19 cellular contexts compared by ENCODE assay signal in the genomic region with DNA sequence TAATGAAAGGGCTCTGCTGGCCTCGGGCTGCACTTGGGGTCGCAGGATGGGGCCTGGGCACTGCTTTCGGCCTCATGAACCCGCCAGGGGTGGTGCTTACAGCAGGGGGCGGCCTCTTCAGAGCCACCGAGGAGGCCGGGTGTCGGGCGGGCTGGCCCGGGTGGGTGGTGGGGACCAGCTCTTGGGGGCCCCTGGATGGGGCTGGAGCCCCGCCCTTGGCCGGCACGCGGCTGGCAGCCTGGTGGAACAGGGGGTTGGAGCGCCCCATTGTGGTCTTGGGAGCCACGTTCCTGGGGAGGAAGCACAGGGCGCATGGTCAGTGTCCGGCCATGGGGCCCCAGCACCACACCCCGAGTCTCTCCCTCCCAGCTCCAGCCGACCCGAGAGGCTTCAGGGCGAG. TPM values are rescaled to one million over a fixed set of nuclear protein-coding genes. Genes with fewer than 3 reads are reported as not detected.
DNase-seq lines count a peak whose midpoint lies in the region; ATAC-seq, FAIRE-seq and TF ChIP-seq lines count a peak whose summit lies in the region.
"Had no signal": no experiment of that assay in that cellular context is flagged by ENCODE, and none has a peak within 500 bp of the region (broad histone marks: within the 10 kb centered on the region; RNA-seq: fewer than 3 reads in every experiment).

No MANE protein-coding gene starts in this region.

- in situ Hi-C loops in K562 (cut with MboI): no loop called here

- POLR2A ChIA-PET in K562 (lab: Yijun Ruan, JAX): interaction anchor here (0.6 kb wide), 1 partner anchor 116 kb away, joined by 4 read pairs; no protein-coding TSS in a partner anchor

- H3K9ac ChIP-seq in K562 (ENCODE audit: insufficient read depth in 1 of 2, low read depth in 2 of 2, low read length in 2 of 2): peak overlapping the region in 1 of 2 experiments; percentile 83; a peak in 3 of 4 replicates

- peak overlapping the region; percentile 74; the same call in 1 of the 2 replicates for H2AFZ ChIP-seq in K562 (ENCODE audit: low read depth, low read length)

- DNase-seq in H7 (peak; percentile 84), K562 (ENCODE audit: extremely low read depth in 1 of 4, low spot score in 3 of 4) (peak in 3 of 4 experiments; percentile 30 to 32 (median 31))
- DNase-seq in activated effector memory CD4-positive, alpha-beta T cell treated with anti-CD3 and anti-CD28 coated beads, Interleukin-2, amount 50 U/mL, for 16 hours: no peak
- DNase-seq: Calu3; EL; KG1; NCI-H1105 treated with DMSO at 0.1 percent for 48 hours; NCI-H187; NCI-H2107; NCI-H510A; NCI-H748 treated with DMSO at 0.1 percent for 48 hours; NK-92 treated with Interleukin-12 subunit alpha and Interleukin-12 subunit beta, amount 100 ng/mL, for 24 hours; Peyer's patch had no signal

- H3K27me3 ChIP-seq in H7 (ENCODE audit: control insufficient read depth, insufficient read depth, low read length): peaks cover 7% of the 10 kb centered on the region
- H3K27me3 ChIP-seq in K562 (ENCODE audit: control insufficient read depth in 2 of 2, insufficient read depth in 2 of 2, low read length in 2 of 2): no peaks in the 10 kb centered on the region
- H3K27me3 ChIP-seq: Peyer's patch, SJSA1 had no signal

- H3K27ac ChIP-seq in K562 (ENCODE audit: extremely low read depth, low read depth, low read length): no peak overlapping the region
- H3K27ac ChIP-seq: A549, Peyer's patch, SJSA1 had no signal

- no peaks in the 10 kb centered on the region for H3K36me3 ChIP-seq in H7 (replicated peaks; ENCODE audit: control insufficient read depth, insufficient read depth, low read length)
- H3K36me3 ChIP-seq in K562 (ENCODE audit: control insufficient read depth, insufficient read depth, low read length): no peaks in the 10 kb centered on the region
- H3K36me3 ChIP-seq: SJSA1 had no signal

- no peaks in the 10 kb centered on the region for H4K20me1 ChIP-seq in K562 (replicated peaks; ENCODE audit: control insufficient read depth, insufficient read depth, low read length)

- no peak for TF ChIP-seq EP300 in K562 (IDR thresholded peaks at IDR 0.05; ENCODE audit: low read length)

- CTCF ChIA-PET in K562 (lab: Yijun Ruan, JAX; ENCODE audit: low intra/inter-chr PET ratio): no interaction called here

- 100% methylated on average over 1 of the region's 22 CpGs for WGBS in K562 (ENCODE audit: insufficient coverage, low coverage, missing lambda C conversion rate)

- peaks cover 0 to 78% of the 10 kb centered on the region in 2 experiments; a peak in 3 of 5 replicates for H3K4me1 ChIP-seq in K562 (replicated peaks in 1 of 2; ENCODE audit: control insufficient read depth in 2 of 2, insufficient read depth in 2 of 2, low read length in 2 of 2)
- H3K4me1 ChIP-seq: SJSA1 had no signal

- intact Hi-C loops in K562 (cut with micrococcal nuclease): no loop called here

- H3K4me3 ChIP-seq in H7 (ENCODE audit: insufficient read depth, low read depth, low read length) (no peak overlapping the region), K562 (no peak overlapping the region)
- H3K4me3 ChIP-seq: A549, GM12878, Peyer's patch, SJSA1 had no signal

- no peak for FAIRE-seq in K562 (lab: Jason Lieb, UNC)
- FAIRE-seq: A549, GM12878 had no signal

- peak; percentile 79 for ATAC-seq in K562
- ATAC-seq in GM21723 (IDR thresholded peaks at IDR 0.05; ENCODE audit: unreplicated experiment): no peak
- ATAC-seq: A549; CD8-positive, alpha-beta T cell; GM12878 had no signal

- TF ChIP-seq POLR2A in K562 (conservative IDR thresholded peaks at IDR 0.05): no peak

- no peaks in the 10 kb centered on the region for H3K79me2 ChIP-seq in K562 (ENCODE audit: control insufficient read depth, insufficient read depth, low read length)

- BruUV-seq in K562 (replicated peaks; lab: Mats Ljungman, UMichigan): no TSS peak

- H3K4me2 ChIP-seq in K562 (ENCODE audit: insufficient read depth, low read length): no peak overlapping the region
- H3K4me2 ChIP-seq: A549 had no signal

- TF ChIP-seq CTCF in K562 (IDR thresholded peaks at IDR 0.05 in 2 of 3, conservative IDR thresholded peaks at IDR 0.05 in 1 of 3; ENCODE audit: insufficient read depth in 2 of 3, low read depth in 1 of 3, low read length in 3 of 3): peak in 2 of 3 experiments; percentile 22 to 34; a peak in 2 of 6 replicates

- no peaks in the 10 kb centered on the region for H3K9me3 ChIP-seq in K562 (replicated peaks; ENCODE audit: control insufficient read depth, insufficient read depth, low read depth, low read length)
- H3K9me3 ChIP-seq: A549, Peyer's patch, SJSA1 had no signal

- TF ChIP-seq RAD21 in K562 (CRISPR knock-in tag; conservative IDR thresholded peaks at IDR 0.05 in 1 of 2, IDR thresholded peaks at IDR 0.05 in 1 of 2): peak in 1 of 2 experiments; percentile 21; a peak in 1 of 4 replicates

- no peaks in the 10 kb centered on the region for H3K9me1 ChIP-seq in K562 (ENCODE audit: control insufficient read depth, insufficient read depth, low read length)

RNA-seq across cellular contexts. Expression of a gene that starts 8.8 kb away (rescaled TPM):
- total RNA-seq in H7 (2014; rRNA removed; shearing (Covaris generic)): 1.3 and 1.9 TPM in 2 replicates
- total RNA-seq in K562 (2011; cell fraction: chromatin; rRNA removed; ENCODE audit: low replicate concordance): 8.0 and 37.9 TPM in 2 replicates
- 34.7 and 35.9 TPM in 2 replicates for total RNA-seq in K562 (2011; cell fraction: nucleolus; rRNA removed)
- 11.8 and 15.8 TPM in 2 replicates for total RNA-seq in K562 (2011; cell fraction: nucleoplasm; rRNA removed)
- total RNA-seq in K562 (2014; rRNA removed): 2.9 and 3.3 TPM in 2 replicates
- 0.19 and 0.25 TPM in 2 replicates for total RNA-seq in K562 (2014; rRNA removed; fragmentation: Illumina TruSeq; extraction: Trizol)
- 1.0 TPM in 2 replicates for total RNA-seq in K562 (2015; rRNA removed; fragmentation: Illumina TruSeq; extraction: Trizol)
- 6.1 and 7.0 TPM in 2 replicates for total RNA-seq in K562 (2021)
- polyA plus RNA-seq in K562 (2011; rRNA removed): 1.5 and 5.8 TPM in 2 replicates
- polyA plus RNA-seq in K562 (2011; cell fraction: cytosol; rRNA removed): 5.3 and 5.8 TPM in 2 replicates
- 42.9 and 49.0 TPM in 2 replicates for polyA plus RNA-seq in K562 (2011; cell fraction: nucleus; rRNA removed)
- polyA plus RNA-seq in K562 (2012): 4.0 and 16.8 TPM in 2 replicates
- 1.1 and 3.4 TPM in 2 replicates for polyA plus RNA-seq in K562 (2014; fragmentation: Illumina TruSeq; extraction: Trizol)
- under 1 TPM; 0.07 to 0.14 TPM for polyA plus RNA-seq in K562 (2014; fragmentation: Nextera tagmentation; extraction: Ambion mirVana)
- polyA plus RNA-seq in K562 (2014; rRNA removed): 5.0 and 7.2 TPM in 2 replicates
- polyA minus RNA-seq in K562 (2011; rRNA and poly(A)+ RNA removed): 1.0 and 1.6 TPM in 2 replicates
- 3.1 and 5.6 TPM in 2 replicates for polyA minus RNA-seq in K562 (2011; cell fraction: cytosol; rRNA and poly(A)+ RNA removed)
- 14.7 and 18.5 TPM in 2 replicates for polyA minus RNA-seq in K562 (2011; cell fraction: nucleus; rRNA and poly(A)+ RNA removed)
- total RNA-seq: SJSA1 had no signal

RNA-seq across cellular contexts. Expression of a gene that starts 30.2 kb away (rescaled TPM):
- 25.0 and 29.2 TPM in 2 replicates for total RNA-seq in H7 (2014; rRNA removed; shearing (Covaris generic))
- 1.8 and 3.5 TPM in 2 replicates for total RNA-seq in K562 (2011; cell fraction: chromatin; rRNA removed; ENCODE audit: low replicate concordance)
- 2.1 and 2.7 TPM in 2 replicates for total RNA-seq in K562 (2011; cell fraction: nucleolus; rRNA removed)
- 1.6 and 1.7 TPM in 2 replicates for total RNA-seq in K562 (2011; cell fraction: nucleoplasm; rRNA removed)
- total RNA-seq in K562 (2014; rRNA removed): 0.45 and 0.49 TPM in 2 replicates
- total RNA-seq in K562 (2014; rRNA removed; fragmentation: Illumina TruSeq; extraction: Trizol): 0.16 and 0.18 TPM in 2 replicates
- total RNA-seq in K562 (2015; rRNA removed; fragmentation: Illumina TruSeq; extraction: Trizol): 0.07 and 0.23 TPM in 2 replicates
- total RNA-seq in K562 (2021): 0.55 and 0.69 TPM in 2 replicates
- polyA plus RNA-seq in K562 (2011; rRNA removed): 0.03 and 0.21 TPM in 2 replicates
- 0.07 and 0.60 TPM in 2 replicates for polyA plus RNA-seq in K562 (2011; cell fraction: cytosol; rRNA removed)
- 0.17 and 2.0 TPM in 2 replicates for polyA plus RNA-seq in K562 (2011; cell fraction: nucleus; rRNA removed)
- 0.48 and 1.4 TPM in 2 replicates for polyA plus RNA-seq in K562 (2012)
- 0.19 and 0.29 TPM in 2 replicates for polyA plus RNA-seq in K562 (2014; fragmentation: Illumina TruSeq; extraction: Trizol)
- polyA plus RNA-seq in K562 (2014; fragmentation: Nextera tagmentation; extraction: Ambion mirVana): under 1 TPM in 1 of 2 experiments, not detected in 1; 0.07 TPM
- polyA plus RNA-seq in K562 (2014; rRNA removed): 0.36 and 0.70 TPM in 2 replicates
- polyA minus RNA-seq in K562 (2011; rRNA and poly(A)+ RNA removed): not detected in 2 replicates
- polyA minus RNA-seq in K562 (2011; cell fraction: cytosol; rRNA and poly(A)+ RNA removed): not detected in 2 replicates
- 0.11 and 0.27 TPM in 2 replicates for polyA minus RNA-seq in K562 (2011; cell fraction: nucleus; rRNA and poly(A)+ RNA removed)
- total RNA-seq: Calu3; CD8-positive, alpha-beta T cell; GM12878; SJSA1 had no signal
- polyA plus RNA-seq: A549, BJ had no signal

RNA-seq across cellular contexts. Expression of a gene that starts 37.8 kb away (rescaled TPM):
- 8.8 and 13.4 TPM in 2 replicates for total RNA-seq in H7 (2014; rRNA removed; shearing (Covaris generic))
- total RNA-seq in K562 (2011; cell fraction: chromatin; rRNA removed; ENCODE audit: low replicate concordance): not detected in 2 replicates
- total RNA-seq in K562 (2011; cell fraction: nucleolus; rRNA removed): not detected in 2 replicates
- total RNA-seq in K562 (2011; cell fraction: nucleoplasm; rRNA removed): not detected in 2 replicates
- not detected in 2 replicates for total RNA-seq in K562 (2014; rRNA removed)
- total RNA-seq in K562 (2014; rRNA removed; fragmentation: Illumina TruSeq; extraction: Trizol): not detected in 2 replicates
- not detected in 2 replicates for total RNA-seq in K562 (2015; rRNA removed; fragmentation: Illumina TruSeq; extraction: Trizol)
- total RNA-seq in K562 (2021): 0.16 and 0.35 TPM in 2 replicates
- polyA plus RNA-seq in K562 (2011; rRNA removed): not detected in 2 replicates
- polyA plus RNA-seq in K562 (2011; cell fraction: cytosol; rRNA removed): 0.12 TPM in 1 of 2 replicates, not detected in the other
- 0.14 TPM in 1 of 2 replicates, not detected in the other for polyA plus RNA-seq in K562 (2011; cell fraction: nucleus; rRNA removed)
- polyA plus RNA-seq in K562 (2012): 0.09 and 0.28 TPM in 2 replicates
- polyA plus RNA-seq in K562 (2014; fragmentation: Illumina TruSeq; extraction: Trizol): not detected in 2 replicates
- not detected for polyA plus RNA-seq in K562 (2014; fragmentation: Nextera tagmentation; extraction: Ambion mirVana)
- polyA plus RNA-seq in K562 (2014; rRNA removed): 0.46 TPM in 1 of 2 replicates, not detected in the other
- not detected in 2 replicates for polyA minus RNA-seq in K562 (2011; rRNA and poly(A)+ RNA removed)
- not detected in 2 replicates for polyA minus RNA-seq in K562 (2011; cell fraction: cytosol; rRNA and poly(A)+ RNA removed)
- not detected in 2 replicates for polyA minus RNA-seq in K562 (2011; cell fraction: nucleus; rRNA and poly(A)+ RNA removed)
- total RNA-seq: Calu3; CD8-positive, alpha-beta T cell; GM12878; Peyer's patch; SJSA1 had no signal
- polyA plus RNA-seq: A549, BJ, GM12878 had no signal

RNA-seq across cellular contexts. Expression of a gene that starts 40.8 kb away (rescaled TPM):
- total RNA-seq in H7 (2014; rRNA removed; shearing (Covaris generic)): 46.4 and 47.1 TPM in 2 replicates
- total RNA-seq in K562 (2011; cell fraction: chromatin; rRNA removed; ENCODE audit: low replicate concordance): 97.4 and 177 TPM in 2 replicates
- 93.2 and 103 TPM in 2 replicates for total RNA-seq in K562 (2011; cell fraction: nucleolus; rRNA removed)
- total RNA-seq in K562 (2011; cell fraction: nucleoplasm; rRNA removed): 81.1 and 81.7 TPM in 2 replicates
- total RNA-seq in K562 (2014; rRNA removed) (35.1 and 44.2 TPM in 2 replicates), K562 (2014; rRNA removed; fragmentation: Illumina TruSeq; extraction: Trizol) (21.0 and 22.1 TPM in 2 replicates), K562 (2015; rRNA removed; fragmentation: Illumina TruSeq; extraction: Trizol) (23.3 and 27.0 TPM in 2 replicates), K562 (2021) (56.6 and 56.7 TPM in 2 replicates)
- polyA plus RNA-seq in K562 (2011; rRNA removed) (39.3 and 45.1 TPM in 2 replicates), K562 (2014; fragmentation: Illumina TruSeq; extraction: Trizol) (28.4 and 35.5 TPM in 2 replicates), K562 (2014; fragmentation: Nextera tagmentation; extraction: Ambion mirVana) (1 to 10 TPM; 4.3 to 4.4 TPM), K562 (2014; rRNA removed) (32.0 and 33.0 TPM in 2 replicates)
- polyA plus RNA-seq in K562 (2011; cell fraction: cytosol; rRNA removed): 33.2 and 44.0 TPM in 2 replicates
- polyA plus RNA-seq in K562 (2011; cell fraction: nucleus; rRNA removed): 79.4 and 99.6 TPM in 2 replicates
- 29.8 and 48.0 TPM in 2 replicates for polyA plus RNA-seq in K562 (2012)
- 36.7 and 39.5 TPM in 2 replicates for polyA minus RNA-seq in K562 (2011; rRNA and poly(A)+ RNA removed)
- 29.7 and 33.5 TPM in 2 replicates for polyA minus RNA-seq in K562 (2011; cell fraction: cytosol; rRNA and poly(A)+ RNA removed)
- 35.9 and 60.8 TPM in 2 replicates for polyA minus RNA-seq in K562 (2011; cell fraction: nucleus; rRNA and poly(A)+ RNA removed)

RNA-seq across cellular contexts. Expression of a gene that starts 40.9 kb away (rescaled TPM):
- total RNA-seq in H7 (2014; rRNA removed; shearing (Covaris generic)): 46.9 and 48.7 TPM in 2 replicates
- total RNA-seq in K562 (2011; cell fraction: chromatin; rRNA removed; ENCODE audit: low replicate concordance): 15.4 and 25.5 TPM in 2 replicates
- total RNA-seq in K562 (2011; cell fraction: nucleolus; rRNA removed): 20.5 and 22.4 TPM in 2 replicates
- total RNA-seq in K562 (2011; cell fraction: nucleoplasm; rRNA removed): 21.4 and 24.6 TPM in 2 replicates
- total RNA-seq in K562 (2014; rRNA removed) (36.3 and 44.4 TPM in 2 replicates), K562 (2014; rRNA removed; fragmentation: Illumina TruSeq; extraction: Trizol) (19.2 and 24.5 TPM in 2 replicates), K562 (2015; rRNA removed; fragmentation: Illumina TruSeq; extraction: Trizol) (46.6 and 48.8 TPM in 2 replicates), K562 (2021) (69.3 and 72.9 TPM in 2 replicates)
- polyA plus RNA-seq in K562 (2011; rRNA removed) (37.3 and 40.1 TPM in 2 replicates), K562 (2014; fragmentation: Illumina TruSeq; extraction: Trizol) (47.2 and 51.8 TPM in 2 replicates), K562 (2014; fragmentation: Nextera tagmentation; extraction: Ambion mirVana) (1 to 10 TPM in 1 of 2 experiments, under 1 TPM in 1; 0.61 to 3.7 TPM), K562 (2014; rRNA removed) (57.4 TPM in 2 replicates)
- 31.7 and 75.7 TPM in 2 replicates for polyA plus RNA-seq in K562 (2011; cell fraction: cytosol; rRNA removed)
- 45.8 and 50.3 TPM in 2 replicates for polyA plus RNA-seq in K562 (2011; cell fraction: nucleus; rRNA removed)
- 43.5 and 47.7 TPM in 2 replicates for polyA plus RNA-seq in K562 (2012)
- polyA minus RNA-seq in K562 (2011; rRNA and poly(A)+ RNA removed): 11.4 and 19.7 TPM in 2 replicates
- polyA minus RNA-seq in K562 (2011; cell fraction: cytosol; rRNA and poly(A)+ RNA removed): 18.1 and 20.8 TPM in 2 replicates
- polyA minus RNA-seq in K562 (2011; cell fraction: nucleus; rRNA and poly(A)+ RNA removed): 10.2 and 13.4 TPM in 2 replicates
